1 cellular context compared by ENCODE assay signal in genomic region chr4:121183359-121183758, GRCh38.
TF ChIP-seq lines count a peak whose summit lies in the region.

No MANE protein-coding gene starts in this region.

TF ChIP-seq in K562, 482 proteins besides CTCF, POLR2A, EP300 and RAD21:
- TF ChIP-seq ETV1 (tag; conservative IDR thresholded peaks at IDR 0.05; ENCODE audit: low read depth) = 0 out of 2 replicates have a peak, but pooled peaks have one; percentile 10
- TF ChIP-seq TARDBP (IDR thresholded peaks at IDR 0.05) = no peak
